In the genomic region with DNA sequence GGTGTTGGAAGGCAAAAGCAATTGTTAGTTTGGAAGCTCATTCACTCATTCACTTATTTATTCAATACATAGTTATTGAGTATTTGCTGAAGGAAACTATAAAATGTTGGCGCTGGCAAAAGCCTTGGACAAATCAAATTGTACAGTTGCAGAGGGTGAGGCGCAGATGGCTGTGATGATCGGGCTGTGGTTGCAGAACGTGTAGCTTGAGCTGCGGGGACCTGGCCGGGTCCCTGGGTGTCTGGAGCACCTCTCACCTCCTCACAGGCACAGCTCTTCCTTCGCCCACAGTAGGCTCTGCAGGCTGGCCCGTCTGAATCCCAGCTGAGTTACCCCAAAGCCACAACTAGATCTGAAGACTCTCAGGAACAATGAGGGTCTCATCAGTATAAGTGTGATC, we compare ENCODE assay signal across 16 cellular contexts.
DNase-seq lines count a peak whose midpoint lies in the region; ATAC-seq, FAIRE-seq and TF ChIP-seq lines count a peak whose summit lies in the region.
"Had no signal": no experiment of that assay in that cellular context is flagged by ENCODE, and none has a peak within 500 bp of the region (broad histone marks: within the 10 kb centered on the region; RNA-seq: fewer than 3 reads in every experiment).

No MANE protein-coding gene starts in this region.

- intact Hi-C loops in transverse colon (cut with DNase I; ENCODE audit: low total_unique reads) = no loop called here

- no peak overlapping the region for H3K4me3 Mint-ChIP-seq in activated CD8-positive, alpha-beta memory T cell treated with anti-CD3 and anti-CD28 coated beads, Interleukin-2, amount 10 ng/mL, durations not matched to agents 7 days and 5 days
- no peak overlapping the region for H3K4me3 Mint-ChIP-seq in central memory CD8-positive, alpha-beta T cell

- TF ChIP-seq EP300 in transverse colon (IDR thresholded peaks at IDR 0.05; ENCODE audit: low read depth) = no peak

- FAIRE-seq in urothelium cell line (lab: Jason Lieb, UNC) = peak; percentile 55

- CTCF ChIA-PET in activated CD8-positive, alpha-beta memory T cell treated with anti-CD3 and anti-CD28 coated beads, Interleukin-2, amount 10 ng/mL, durations not matched to agents 7 days and 5 days (lab: Charles Lee) = interaction anchor here (1.3 kb wide), 1 partner anchor 16 kb away, joined by 4 read pairs; no protein-coding TSS in a partner anchor

- H3K27ac ChIP-seq in KOPT-K1 (ENCODE audit: low read depth, low read length, poor library complexity, severe bottlenecking) (peak overlapping the region; percentile 32), transverse colon (no peak overlapping the region)
- H3K27ac ChIP-seq: PC-9 had no signal

- H3K4me1 Mint-ChIP-seq in activated CD8-positive, alpha-beta memory T cell treated with anti-CD3 and anti-CD28 coated beads, Interleukin-2, amount 10 ng/mL, durations not matched to agents 7 days and 5 days = peaks cover 57% of the 10 kb centered on the region
- peaks cover 10% of the 10 kb centered on the region for H3K4me1 Mint-ChIP-seq in central memory CD8-positive, alpha-beta T cell

- peaks cover 0 to 12% (median 2%) of the 10 kb centered on the region in 4 donors for H3K4me1 ChIP-seq in transverse colon

- H3K27me3 ChIP-seq in transverse colon = no peaks in the 10 kb centered on the region
- H3K27me3 ChIP-seq: MG63 had no signal

- no peaks in the 10 kb centered on the region for H3K36me3 Mint-ChIP-seq in activated CD8-positive, alpha-beta memory T cell treated with anti-CD3 and anti-CD28 coated beads, Interleukin-2, amount 10 ng/mL, durations not matched to agents 7 days and 5 days
- no peaks in the 10 kb centered on the region for H3K36me3 Mint-ChIP-seq in central memory CD8-positive, alpha-beta T cell (ENCODE audit: insufficient read depth)

- DNase-seq in activated CD8-positive, alpha-beta memory T cell treated with anti-CD3 and anti-CD28 coated beads, Interleukin-2, amount 10 ng/mL, durations not matched to agents 7 days and 5 days = no peak
- DNase-seq in activated CD8-positive, alpha-beta memory T cell treated with anti-CD3 and anti-CD28 coated beads, Interleukin-2, amount 50 U/mL, for 48 hours = no peak
- DNase-seq in central memory CD8-positive, alpha-beta T cell (ENCODE audit: low spot score in 2 of 2) = no peak
- DNase-seq in urothelium cell line (ENCODE audit: low spot score) (no peak), NCI-H1092 treated with DMSO at 0.1 percent for 48 hours (lab: John Stamatoyannopoulos, UW) (no peak), transverse colon (no peak)
- DNase-seq: DMS153, EL, KG1, MG63, NCI-H1105 treated with DMSO at 0.1 percent for 48 hours, NCI-H187, NCI-H446, PC-9 had no signal

- no peak for ATAC-seq in activated CD8-positive, alpha-beta memory T cell treated with anti-CD3 and anti-CD28 coated beads, Interleukin-2, amount 10 ng/mL, durations not matched to agents 7 days and 5 days
- peak; percentile 5 for ATAC-seq in central memory CD8-positive, alpha-beta T cell (replicated peaks; ENCODE audit: extremely low read depth, poor library complexity, severe bottlenecking)
- no peak for ATAC-seq in HG03565 (IDR thresholded peaks at IDR 0.05; ENCODE audit: unreplicated experiment)

- peaks cover 15% of the 10 kb centered on the region for H3K36me3 ChIP-seq in KOPT-K1 (ENCODE audit: insufficient read depth, low read length)
- no peaks in the 10 kb centered on the region for H3K36me3 ChIP-seq in transverse colon
- H3K36me3 ChIP-seq: MG63 had no signal

- TF ChIP-seq CTCF in transverse colon (IDR thresholded peaks at IDR 0.05) = no peak

- H3K9me3 ChIP-seq in KOPT-K1 (ENCODE audit: insufficient read depth, low read length, poor library complexity, severe bottlenecking) (no peaks in the 10 kb centered on the region), transverse colon (no peaks in the 10 kb centered on the region)
- H3K9me3 ChIP-seq: MG63 had no signal

- no peaks in the 10 kb centered on the region for H3K9me3 Mint-ChIP-seq in activated CD8-positive, alpha-beta memory T cell treated with anti-CD3 and anti-CD28 coated beads, Interleukin-2, amount 10 ng/mL, durations not matched to agents 7 days and 5 days (ENCODE audit: low read depth)
- H3K9me3 Mint-ChIP-seq in central memory CD8-positive, alpha-beta T cell = no peaks in the 10 kb centered on the region

- 67 to 78% methylated on average over 8 of the region's 8 CpGs for WGBS in transverse colon (ENCODE audit: low coverage in 1 of 2), 2 donors

- peaks cover 13% of the 10 kb centered on the region for H3K27me3 Mint-ChIP-seq in activated CD8-positive, alpha-beta memory T cell treated with anti-CD3 and anti-CD28 coated beads, Interleukin-2, amount 10 ng/mL, durations not matched to agents 7 days and 5 days
- peaks cover 17% of the 10 kb centered on the region for H3K27me3 Mint-ChIP-seq in central memory CD8-positive, alpha-beta T cell

- no peak overlapping the region for H3K4me3 ChIP-seq in transverse colon
- H3K4me3 ChIP-seq: MG63, PC-9 had no signal

- TF ChIP-seq POLR2A in transverse colon (IDR thresholded peaks at IDR 0.05) = no peak

- in situ Hi-C loops in transverse colon (cut with MboI; ENCODE audit: low pct_ligation_motif_present in 1 of 4, low pct_unique_long_range_greater_than_20kb in 1 of 4, low sequenced_read_pairs in 3 of 4) = no loop called here

- peak overlapping the region; percentile 78 for H3K27ac Mint-ChIP-seq in activated CD8-positive, alpha-beta memory T cell treated with anti-CD3 and anti-CD28 coated beads, Interleukin-2, amount 10 ng/mL, durations not matched to agents 7 days and 5 days
- peak overlapping the region; percentile 71 for H3K27ac Mint-ChIP-seq in central memory CD8-positive, alpha-beta T cell (ENCODE audit: low read depth)
